In genomic region chr6:156839591-156840001, GRCh38 we compare ENCODE assay signal across 13 cellular contexts.
A peak's percentile ranks its signal among the peaks of the same experiment; 100 is the strongest.
DNase-seq lines count a peak whose midpoint lies in the region; ATAC-seq and TF ChIP-seq lines count a peak whose summit lies in the region.
"Had no signal": no experiment of that assay in that cellular context is flagged by ENCODE, and none has a peak within 500 bp of the region (broad histone marks: within the 10 kb centered on the region; RNA-seq: fewer than 3 reads in every experiment).

No MANE protein-coding gene starts in this region.

- peak in 3 of 4 donors; percentile 18 to 36 (median 22) for DNase-seq in body of pancreas
- DNase-seq in right atrium auricular region (ENCODE audit: low spot score): peak; percentile 71
- DNase-seq in stimulated activated CD4-positive, alpha-beta T cell treated with anti-CD3 and anti-CD28 coated beads, Interleukin-12 subunit alpha, Interleukin-12 subunit beta, amount 100 ng/mL, for 4 hours: no peak
- DNase-seq in NCI-H1048 (lab: John Stamatoyannopoulos, UW): no peak
- DNase-seq in NCI-H82 (lab: John Stamatoyannopoulos, UW): no peak
- DNase-seq: activated CD4-positive, alpha-beta T cell treated with anti-CD3 and anti-CD28 coated beads, Interleukin-2, amount 10 ng/mL, durations not matched to agents 7 days and 5 days; DMS79 treated with DMSO at 0.1 percent for 48 hours; Karpas-422; NCI-H345 had no signal

- 64 to 68% methylated on average over 9 of the region's 9 CpGs for WGBS in body of pancreas, 2 donors

- peaks cover 51% of the 10 kb centered on the region for H3K4me1 ChIP-seq in HUES48 (ENCODE audit: control insufficient read depth, insufficient read depth, low read length)
- H3K4me1 ChIP-seq in body of pancreas: peaks cover 15% of the 10 kb centered on the region
- peaks cover 0 to 59% of the 10 kb centered on the region in 2 donors for H3K4me1 ChIP-seq in right atrium auricular region

- no peak overlapping the region for H3K9ac ChIP-seq in HUES48 (ENCODE audit: low read depth, low read length)

- H3K27ac ChIP-seq in HUES48 (ENCODE audit: low read depth, low read length) (peak overlapping the region; percentile 50), body of pancreas (no peak overlapping the region), right atrium auricular region (peak overlapping the region; percentile 52 to 63)

- no peaks in the 10 kb centered on the region for H3K27me3 ChIP-seq in HUES48 (ENCODE audit: control insufficient read depth, insufficient read depth, low read length)
- H3K27me3 ChIP-seq in body of pancreas: no peaks in the 10 kb centered on the region
- no peaks in the 10 kb centered on the region for H3K27me3 ChIP-seq in right atrium auricular region

- H3K4me3 Mint-ChIP-seq in stimulated activated memory B cell treated with anti-CD40 and anti-IgM and Interleukin-4, amounts not matched to agents 10 μg/mL and 1 μg/mL and 100 μg/mL, for 72 hours: no peak overlapping the region
- H3K4me3 Mint-ChIP-seq: activated CD4-positive, alpha-beta T cell treated with anti-CD3 and anti-CD28 coated beads, Interleukin-2, amount 10 ng/mL, durations not matched to agents 7 days and 5 days had no signal

- peak; percentile 27 for ATAC-seq in body of pancreas
- ATAC-seq in stimulated activated memory B cell treated with anti-CD40 and anti-IgM and Interleukin-4, amounts not matched to agents 10 μg/mL and 1 μg/mL and 100 μg/mL, for 72 hours: no peak
- no peak for ATAC-seq in HG02840 (IDR thresholded peaks at IDR 0.05; ENCODE audit: low FRiP score, unreplicated experiment)

- no peak for TF ChIP-seq POLR2A in body of pancreas (IDR thresholded peaks at IDR 0.05)

- H3K9me3 ChIP-seq in HUES48 (ENCODE audit: control insufficient read depth, insufficient read depth, low read length): no peaks in the 10 kb centered on the region
- H3K9me3 ChIP-seq in body of pancreas: no peaks in the 10 kb centered on the region
- no peaks in the 10 kb centered on the region for H3K9me3 ChIP-seq in right atrium auricular region

- H3K4me1 Mint-ChIP-seq in stimulated activated memory B cell treated with anti-CD40 and anti-IgM and Interleukin-4, amounts not matched to agents 10 μg/mL and 1 μg/mL and 100 μg/mL, for 72 hours: peaks cover 57% of the 10 kb centered on the region

- TF ChIP-seq CTCF in body of pancreas (IDR thresholded peaks at IDR 0.05): no peak
- no peak for TF ChIP-seq CTCF in right atrium auricular region (IDR thresholded peaks at IDR 0.05)

- H3K36me3 ChIP-seq in HUES48 (ENCODE audit: control insufficient read depth, insufficient read depth, low read length) (no peaks in the 10 kb centered on the region), body of pancreas (replicated peaks in 1 of 2; ENCODE audit: insufficient read depth in 1 of 2, low read depth in 2 of 2) (no peaks in the 10 kb centered on the region), right atrium auricular region (no peaks in the 10 kb centered on the region)

- H3K4me3 ChIP-seq in HUES48 (ENCODE audit: low read depth, low read length) (no peak overlapping the region), body of pancreas (no peak overlapping the region), right atrium auricular region (peak overlapping the region in 1 of 2 donors; percentile 5)

- peak overlapping the region; percentile 72 for H3K27ac Mint-ChIP-seq in stimulated activated memory B cell treated with anti-CD40 and anti-IgM and Interleukin-4, amounts not matched to agents 10 μg/mL and 1 μg/mL and 100 μg/mL, for 72 hours
- H3K27ac Mint-ChIP-seq: activated CD4-positive, alpha-beta T cell treated with anti-CD3 and anti-CD28 coated beads, Interleukin-2, amount 10 ng/mL, durations not matched to agents 7 days and 5 days had no signal

- peaks cover 31% of the 10 kb centered on the region for H3K36me3 Mint-ChIP-seq in stimulated activated memory B cell treated with anti-CD40 and anti-IgM and Interleukin-4, amounts not matched to agents 10 μg/mL and 1 μg/mL and 100 μg/mL, for 72 hours

- H3K9me3 Mint-ChIP-seq in stimulated activated memory B cell treated with anti-CD40 and anti-IgM and Interleukin-4, amounts not matched to agents 10 μg/mL and 1 μg/mL and 100 μg/mL, for 72 hours: no peaks in the 10 kb centered on the region
- H3K9me3 Mint-ChIP-seq: activated CD4-positive, alpha-beta T cell treated with anti-CD3 and anti-CD28 coated beads, Interleukin-2, amount 10 ng/mL, durations not matched to agents 7 days and 5 days had no signal

- no peaks in the 10 kb centered on the region for H3K27me3 Mint-ChIP-seq in stimulated activated memory B cell treated with anti-CD40 and anti-IgM and Interleukin-4, amounts not matched to agents 10 μg/mL and 1 μg/mL and 100 μg/mL, for 72 hours
- H3K27me3 Mint-ChIP-seq: activated CD4-positive, alpha-beta T cell treated with anti-CD3 and anti-CD28 coated beads, Interleukin-2, amount 10 ng/mL, durations not matched to agents 7 days and 5 days; progenitor cell of endocrine pancreas had no signal

- intact Hi-C loops in body of pancreas (cut with DNase I): no loop called here

Comparison
In these comparisons a context has a peak if more than half of its experiments do, and no peak if none do; other contexts are left out.
1. H3K27ac ChIP-seq: peak in HUES48 (single experiment) and right atrium auricular region (2 of 2); none in body of pancreas (0 of 4).
2. DNase-seq: peak in body of pancreas (3 of 4) and right atrium auricular region (single experiment); none in stimulated activated CD4-positive, alpha-beta T cell treated with anti-CD3 and anti-CD28 coated beads, Interleukin-12 subunit alpha, Interleukin-12 subunit beta, amount 100 ng/mL, for 4 hours (single experiment), NCI-H1048 (single experiment) and NCI-H82 (single experiment).